Comparison of ENCODE assay signal across 9 cellular contexts in the genomic region with DNA sequence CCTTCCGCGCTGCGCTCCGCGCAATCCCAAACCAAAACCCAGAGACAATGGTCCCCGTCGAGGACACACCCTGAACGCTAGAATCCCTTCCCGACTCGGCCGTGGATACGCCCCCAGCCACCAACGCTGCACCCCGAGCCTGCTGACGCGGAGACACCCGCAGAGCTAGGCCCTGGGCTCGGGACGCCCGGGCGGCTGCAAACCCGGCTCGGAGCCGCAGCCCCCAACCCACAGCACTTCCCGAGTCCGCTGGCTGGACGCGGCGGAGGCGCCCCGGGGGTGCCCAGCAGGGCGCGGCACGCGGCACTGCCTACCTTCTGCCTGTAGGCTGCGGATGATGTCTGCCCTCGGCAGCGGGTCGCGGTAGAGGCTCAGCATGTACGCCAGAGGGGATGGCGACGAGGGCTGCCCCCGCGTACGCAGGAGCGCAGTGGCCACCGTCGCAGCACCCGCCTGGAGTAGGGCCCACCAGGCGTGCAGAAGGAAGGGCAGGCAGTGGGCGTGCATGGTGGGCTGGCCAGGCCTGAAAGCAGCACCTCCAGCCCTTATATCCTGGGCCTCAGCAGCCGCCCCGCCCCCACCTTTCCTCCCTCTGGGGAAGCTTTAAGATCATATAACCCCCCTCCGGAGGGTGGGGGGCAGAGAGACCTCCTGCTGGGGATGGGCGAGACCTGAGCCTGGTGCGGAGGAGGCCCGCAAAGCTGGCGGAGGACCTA. TPM values are rescaled to one million over a fixed set of nuclear protein-coding genes. Genes with fewer than 3 reads are reported as not detected.
A peak's percentile ranks its signal among the peaks of the same experiment; 100 is the strongest.
DNase-seq lines count a peak whose midpoint lies in the region; ATAC-seq, FAIRE-seq and TF ChIP-seq lines count a peak whose summit lies in the region.
"Had no signal": no experiment of that assay in that cellular context is flagged by ENCODE, and none has a peak within 500 bp of the region (broad histone marks: within the 10 kb centered on the region; RNA-seq: fewer than 3 reads in every experiment).

NODAL (minus strand) TSS at position 521 of the 716 bp plus-strand sequence; CDS start at position 507, 14 bp downstream.

- no peak for FAIRE-seq in astrocyte (lab: Jason Lieb, UNC)
- FAIRE-seq in kidney (lab: Jason Lieb, UNC): no peak
- FAIRE-seq: bronchial epithelial cell had no signal

- H3K4me1 Mint-ChIP-seq in T-helper 2 cell treated with Interferon-gamma antibody and Interleukin-4, amounts not matched to agents 5 μg/mL and 100 μg/mL, for 36 hours (ENCODE audit: low read depth): peaks cover 5% of the 10 kb centered on the region
- peaks cover 7% of the 10 kb centered on the region for H3K4me1 Mint-ChIP-seq in astrocyte (ENCODE audit: low read depth, unreplicated experiment)
- H3K4me1 Mint-ChIP-seq in stimulated activated naive CD8-positive, alpha-beta T cell treated with anti-CD3 and anti-CD28 coated beads, Interleukin-15, amount 100 ng/mL, for 72 hours: peaks cover 16% of the 10 kb centered on the region

- H3K9me3 ChIP-seq in astrocyte (ENCODE audit: insufficient read depth, low read depth, low read length) (no peaks in the 10 kb centered on the region), kidney (ENCODE audit: control insufficient read depth in 1 of 2, low read length in 2 of 2) (no peaks in the 10 kb centered on the region)

- H4K20me1 ChIP-seq in astrocyte (ENCODE audit: insufficient read depth, low read length): no peaks in the 10 kb centered on the region

- no peak within 1 kb of the TSS for H3K27ac ChIP-seq in astrocyte (ENCODE audit: low read depth, low read length)
- no peak within 1 kb of the TSS for H3K27ac ChIP-seq in kidney (ENCODE audit: low read depth in 2 of 2, low read length in 2 of 2)

- peak within 1 kb of the TSS; percentile 75 for H3K4me3 Mint-ChIP-seq in T-helper 2 cell treated with Interferon-gamma antibody and Interleukin-4, amounts not matched to agents 5 μg/mL and 100 μg/mL, for 36 hours
- peak within 1 kb of the TSS; percentile 54 for H3K4me3 Mint-ChIP-seq in astrocyte (ENCODE audit: unreplicated experiment)
- H3K4me3 Mint-ChIP-seq in stimulated activated naive CD8-positive, alpha-beta T cell treated with anti-CD3 and anti-CD28 coated beads, Interleukin-15, amount 100 ng/mL, for 72 hours: peak within 1 kb of the TSS; percentile 58 to 81

- no peak within 1 kb of the TSS for H3K27ac Mint-ChIP-seq in T-helper 2 cell treated with Interferon-gamma antibody and Interleukin-4, amounts not matched to agents 5 μg/mL and 100 μg/mL, for 36 hours
- H3K27ac Mint-ChIP-seq in astrocyte (ENCODE audit: unreplicated experiment): no peak within 1 kb of the TSS
- H3K27ac Mint-ChIP-seq in stimulated activated naive CD8-positive, alpha-beta T cell treated with anti-CD3 and anti-CD28 coated beads, Interleukin-15, amount 100 ng/mL, for 72 hours: peak within 1 kb of the TSS in 1 of 2 donors; percentile 57

- peak within 1 kb of the TSS; percentile 63 for H2AFZ ChIP-seq in astrocyte (ENCODE audit: low read depth, low read length)

- peaks cover 41% of the 10 kb centered on the region for H3K27me3 ChIP-seq in astrocyte (ENCODE audit: insufficient read depth, low read length)

- H3K9me3 Mint-ChIP-seq in T-helper 2 cell treated with Interferon-gamma antibody and Interleukin-4, amounts not matched to agents 5 μg/mL and 100 μg/mL, for 36 hours: no peaks in the 10 kb centered on the region
- no peaks in the 10 kb centered on the region for H3K9me3 Mint-ChIP-seq in astrocyte (ENCODE audit: unreplicated experiment)
- no peaks in the 10 kb centered on the region for H3K9me3 Mint-ChIP-seq in stimulated activated naive CD8-positive, alpha-beta T cell treated with anti-CD3 and anti-CD28 coated beads, Interleukin-15, amount 100 ng/mL, for 72 hours

- peaks cover 63% of the 10 kb centered on the region for H3K27me3 Mint-ChIP-seq in T-helper 2 cell treated with Interferon-gamma antibody and Interleukin-4, amounts not matched to agents 5 μg/mL and 100 μg/mL, for 36 hours (ENCODE audit: low read depth)
- peaks cover 63% of the 10 kb centered on the region for H3K27me3 Mint-ChIP-seq in astrocyte (ENCODE audit: low read depth, unreplicated experiment)
- peaks cover 58% of the 10 kb centered on the region for H3K27me3 Mint-ChIP-seq in stimulated activated naive CD8-positive, alpha-beta T cell treated with anti-CD3 and anti-CD28 coated beads, Interleukin-15, amount 100 ng/mL, for 72 hours

- DNase-seq in T-helper 2 cell treated with Interferon-gamma antibody and Interleukin-4, amounts not matched to agents 5 μg/mL and 100 μg/mL, for 36 hours (ENCODE audit: low spot score): no peak
- DNase-seq in T-helper 2 cell: no peak
- DNase-seq in astrocyte (ENCODE audit: low read depth): no peak
- peak; percentile 51 for DNase-seq in kidney
- DNase-seq in stimulated activated naive CD8-positive, alpha-beta T cell treated with anti-CD3 and anti-CD28 coated beads, Interleukin-15, amount 100 ng/mL, for 72 hours: no peak
- no peak for DNase-seq in effector CD4-positive, alpha-beta T cell

- H3K36me3 ChIP-seq in astrocyte (ENCODE audit: insufficient read depth, low read length) (no peaks in the 10 kb centered on the region), kidney (ENCODE audit: control insufficient read depth in 1 of 2, insufficient read depth in 2 of 2, low read length in 2 of 2) (no peaks in the 10 kb centered on the region)

- no peak for TF ChIP-seq CTCF in astrocyte (IDR thresholded peaks at IDR 0.05; ENCODE audit: insufficient read depth, low read depth, low read length)
- TF ChIP-seq CTCF in kidney (IDR thresholded peaks at IDR 0.05; ENCODE audit: borderline replicate concordance, extremely low read depth, insufficient read depth): no peak

- H3K4me3 ChIP-seq in astrocyte (ENCODE audit: insufficient read depth, low read depth, low read length): peak within 1 kb of the TSS; percentile 32
- peak within 1 kb of the TSS; percentile 10 to 26 for H3K4me3 ChIP-seq in kidney (ENCODE audit: low read length in 2 of 2)

- H3K9ac ChIP-seq in astrocyte (ENCODE audit: low read length) (no peak within 1 kb of the TSS), kidney (ENCODE audit: low read length in 2 of 2) (no peak within 1 kb of the TSS)

- no peaks in the 10 kb centered on the region for H3K36me3 Mint-ChIP-seq in T-helper 2 cell treated with Interferon-gamma antibody and Interleukin-4, amounts not matched to agents 5 μg/mL and 100 μg/mL, for 36 hours (ENCODE audit: low read depth)
- peaks cover 7% of the 10 kb centered on the region for H3K36me3 Mint-ChIP-seq in astrocyte (ENCODE audit: low read depth, unreplicated experiment)

- intact Hi-C loops in kidney (cut with DNase I): no loop called here

- H3K79me2 ChIP-seq in astrocyte (ENCODE audit: insufficient read depth, low read length): no peaks in the 10 kb centered on the region

- peak within 1 kb of the TSS; percentile 76 for H3K4me2 ChIP-seq in astrocyte (ENCODE audit: low read length)

- H3K4me1 ChIP-seq in astrocyte (ENCODE audit: insufficient read depth, low read length): no peaks in the 10 kb centered on the region
- peaks cover 0 to 9% of the 10 kb centered on the region in 2 donors for H3K4me1 ChIP-seq in kidney (ENCODE audit: control insufficient read depth in 1 of 2, insufficient read depth in 1 of 2, low read depth in 1 of 2, low read length in 2 of 2)

- ATAC-seq in stimulated activated naive CD8-positive, alpha-beta T cell treated with anti-CD3 and anti-CD28 coated beads, Interleukin-15, amount 100 ng/mL, for 72 hours: peak; percentile 72
- no peak for ATAC-seq in GM21423 (IDR thresholded peaks at IDR 0.05; ENCODE audit: unreplicated experiment)
- no peak for ATAC-seq in GM19035 (IDR thresholded peaks at IDR 0.05; ENCODE audit: unreplicated experiment)

RNA-seq across cellular contexts. Expression of gene NODAL, which starts in this region (rescaled TPM):
- total RNA-seq in astrocyte (0.43 TPM in 1 of 2 replicates, not detected in the other), kidney (not detected)
- polyA plus RNA-seq in kidney (ENCODE audit: insufficient read depth, low read depth, low replicate concordance): not detected

Comparison
In these comparisons a context has a peak if more than half of its experiments do, and no peak if none do; other contexts are left out.
1. Peak in DNase-seq and H3K4me3 ChIP-seq in kidney; RNA of the gene not detected or under 1 TPM.